Comparison of ENCODE assay signal across 1 cellular context in the genomic region with DNA sequence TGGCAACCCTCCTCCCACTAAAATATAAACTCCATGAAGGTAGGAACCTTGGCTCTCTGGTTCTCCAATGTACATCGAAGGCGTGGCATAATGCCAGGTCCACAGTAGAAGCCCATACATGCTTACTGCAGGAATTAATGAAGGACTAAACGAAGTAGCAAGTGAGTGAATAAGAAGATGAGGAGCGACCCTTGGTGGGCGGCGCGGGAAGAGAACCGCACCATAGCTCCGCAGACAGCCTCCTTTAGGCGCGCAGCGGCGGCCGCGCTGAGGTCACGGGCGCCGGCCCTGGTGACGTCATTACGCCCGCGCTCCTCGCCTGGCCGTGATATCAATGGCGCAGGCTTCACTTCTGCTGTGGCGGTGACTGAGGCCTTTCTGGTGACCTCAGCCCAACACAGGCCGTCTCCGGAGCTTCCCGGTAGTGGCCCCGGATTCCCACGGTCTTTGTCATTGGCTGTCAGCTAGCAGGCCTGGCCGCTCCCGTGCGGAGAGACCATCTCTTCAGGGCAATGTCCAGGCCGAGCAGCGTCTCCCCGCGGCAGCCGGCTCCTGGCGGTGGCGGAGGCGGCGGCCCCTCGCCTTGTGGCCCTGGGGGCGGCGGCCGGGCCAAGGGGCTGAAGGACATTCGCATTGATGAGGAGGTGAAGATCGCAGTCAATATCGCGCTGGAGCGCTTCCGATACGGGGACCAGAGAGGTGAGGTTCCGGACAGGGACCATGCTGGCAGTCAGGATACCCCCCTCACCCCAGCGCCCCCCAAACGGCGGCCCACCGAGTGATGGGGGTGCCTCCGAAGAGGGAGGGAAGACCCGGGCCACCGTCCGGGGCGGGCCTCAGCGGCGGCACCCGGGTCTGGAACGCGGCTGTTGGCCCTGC.
TF ChIP-seq lines count a peak whose summit lies in the region.

TSS of gene YTHDC2 (plus strand) at position 311 of the 879 bp plus-strand sequence. CDS start at position 513, 202 bp downstream.

TF ChIP-seq in K562, 482 proteins besides CTCF, POLR2A, EP300 and RAD21 (continued from another document and continues in another):
- TF ChIP-seq, protein P1, sequence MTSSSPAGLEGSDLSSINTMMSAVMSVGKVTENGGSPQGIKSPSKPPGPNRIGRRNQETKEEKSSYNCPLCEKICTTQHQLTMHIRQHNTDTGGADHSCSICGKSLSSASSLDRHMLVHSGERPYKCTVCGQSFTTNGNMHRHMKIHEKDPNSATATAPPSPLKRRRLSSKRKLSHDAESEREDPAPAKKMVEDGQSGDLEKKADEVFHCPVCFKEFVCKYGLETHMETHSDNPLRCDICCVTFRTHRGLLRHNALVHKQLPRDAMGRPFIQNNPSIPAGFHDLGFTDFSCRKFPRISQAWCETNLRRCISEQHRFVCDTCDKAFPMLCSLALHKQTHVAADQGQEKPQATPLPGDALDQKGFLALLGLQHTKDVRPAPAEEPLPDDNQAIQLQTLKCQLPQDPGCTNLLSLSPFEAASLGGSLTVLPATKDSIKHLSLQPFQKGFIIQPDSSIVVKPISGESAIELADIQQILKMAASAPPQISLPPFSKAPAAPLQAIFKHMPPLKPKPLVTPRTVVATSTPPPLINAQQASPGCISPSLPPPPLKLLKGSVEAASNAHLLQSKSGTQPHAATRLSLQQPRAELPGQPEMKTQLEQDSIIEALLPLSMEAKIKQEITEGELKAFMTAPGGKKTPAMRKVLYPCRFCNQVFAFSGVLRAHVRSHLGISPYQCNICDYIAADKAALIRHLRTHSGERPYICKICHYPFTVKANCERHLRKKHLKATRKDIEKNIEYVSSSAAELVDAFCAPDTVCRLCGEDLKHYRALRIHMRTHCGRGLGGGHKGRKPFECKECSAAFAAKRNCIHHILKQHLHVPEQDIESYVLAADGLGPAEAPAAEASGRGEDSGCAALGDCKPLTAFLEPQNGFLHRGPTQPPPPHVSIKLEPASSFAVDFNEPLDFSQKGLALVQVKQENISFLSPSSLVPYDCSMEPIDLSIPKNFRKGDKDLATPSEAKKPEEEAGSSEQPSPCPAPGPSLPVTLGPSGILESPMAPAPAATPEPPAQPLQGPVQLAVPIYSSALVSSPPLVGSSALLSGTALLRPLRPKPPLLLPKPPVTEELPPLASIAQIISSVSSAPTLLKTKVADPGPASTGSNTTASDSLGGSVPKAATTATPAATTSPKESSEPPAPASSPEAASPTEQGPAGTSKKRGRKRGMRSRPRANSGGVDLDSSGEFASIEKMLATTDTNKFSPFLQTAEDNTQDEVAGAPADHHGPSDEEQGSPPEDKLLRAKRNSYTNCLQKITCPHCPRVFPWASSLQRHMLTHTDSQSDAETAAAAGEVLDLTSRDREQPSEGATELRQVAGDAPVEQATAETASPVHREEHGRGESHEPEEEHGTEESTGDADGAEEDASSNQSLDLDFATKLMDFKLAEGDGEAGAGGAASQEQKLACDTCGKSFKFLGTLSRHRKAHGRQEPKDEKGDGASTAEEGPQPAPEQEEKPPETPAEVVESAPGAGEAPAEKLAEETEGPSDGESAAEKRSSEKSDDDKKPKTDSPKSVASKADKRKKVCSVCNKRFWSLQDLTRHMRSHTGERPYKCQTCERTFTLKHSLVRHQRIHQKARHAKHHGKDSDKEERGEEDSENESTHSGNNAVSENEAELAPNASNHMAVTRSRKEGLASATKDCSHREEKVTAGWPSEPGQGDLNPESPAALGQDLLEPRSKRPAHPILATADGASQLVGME (CRISPR knock-in tag; IDR thresholded peaks at IDR 0.05) = no peak
- no peak for TF ChIP-seq ZNF318 (IDR thresholded peaks at IDR 0.05; ENCODE audit: borderline replicate concordance in 1 of 2, low read depth in 1 of 2)
- TF ChIP-seq CBX3 (IDR thresholded peaks at IDR 0.05; ENCODE audit: borderline replicate concordance in 1 of 2, low read length in 2 of 2) = peak in 1 of 2 experiments; percentile 98; a peak in 2 of 3 replicates
- no peak for TF ChIP-seq ZNF224 (CRISPR knock-in tag; IDR thresholded peaks at IDR 0.05)
- TF ChIP-seq ZBTB9 (CRISPR knock-in tag; IDR thresholded peaks at IDR 0.05) = no peak
- TF ChIP-seq SMAD2 (IDR thresholded peaks at IDR 0.05; ENCODE audit: low read depth, low read length) = no peak
- TF ChIP-seq CHD7 (IDR thresholded peaks at IDR 0.05; ENCODE audit: low read depth, low read length) = no peak
- 0 out of 2 replicates have a peak, but pooled peaks have one; percentile 16 for TF ChIP-seq CBFA2T2 (conservative IDR thresholded peaks at IDR 0.05)
- TF ChIP-seq CHAMP1 (IDR thresholded peaks at IDR 0.05) = peak; percentile 57; the same call in 1 of the 2 replicates
